ENCODE assay signal across 16 cellular contexts in the genomic region with DNA sequence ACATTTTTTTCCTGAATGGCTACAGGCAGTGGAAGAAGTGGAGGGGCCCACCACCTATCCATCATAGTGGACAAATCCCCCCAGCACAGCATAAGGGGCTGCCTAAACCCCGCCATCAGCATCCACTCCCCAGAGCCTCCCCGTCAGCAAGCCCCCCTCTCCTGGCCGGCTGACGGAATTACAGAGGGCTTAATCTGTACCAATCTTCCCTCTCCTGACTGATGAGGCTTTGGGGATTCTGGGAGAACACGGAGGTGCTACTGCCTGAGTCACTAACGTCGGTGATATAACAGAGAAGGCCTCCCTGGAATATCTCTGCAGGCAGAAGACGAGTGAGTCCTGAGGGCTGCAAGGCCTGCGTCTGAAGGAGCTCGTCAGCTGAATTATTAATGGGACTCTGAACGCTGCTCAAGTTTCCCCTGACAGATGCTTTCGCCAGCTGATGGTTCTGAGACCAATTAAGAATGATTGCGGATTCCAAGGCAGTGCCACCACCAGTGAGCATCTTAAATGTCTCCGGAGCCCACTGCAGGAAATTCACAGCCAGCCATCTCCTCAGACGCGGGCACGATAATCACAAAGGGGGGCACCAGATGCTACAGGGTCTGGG.
DNase-seq lines count a peak whose midpoint lies in the region; ATAC-seq and TF ChIP-seq lines count a peak whose summit lies in the region.
"Had no signal": no experiment of that assay in that cellular context is flagged by ENCODE, and none has a peak within 500 bp of the region (broad histone marks: within the 10 kb centered on the region; RNA-seq: fewer than 3 reads in every experiment).

No MANE protein-coding gene starts in this region.

- no peak overlapping the region for H2BK120ac ChIP-seq in mesenchymal stem cell (ENCODE audit: low read depth, low read length)

- POLR2A ChIA-PET in activated CD4-positive, alpha-beta memory T cell treated with anti-CD3 and anti-CD28 coated beads, Interleukin-2, amount 10 ng/mL, durations not matched to agents 7 days and 5 days (lab: Charles Lee): no interaction called here

- H3K36me3 Mint-ChIP-seq in activated CD4-positive, alpha-beta memory T cell treated with anti-CD3 and anti-CD28 coated beads, Interleukin-2, amount 10 ng/mL, durations not matched to agents 7 days and 5 days (ENCODE audit: low read depth): no peaks in the 10 kb centered on the region
- H3K36me3 Mint-ChIP-seq in activated naive CD4-positive, alpha-beta T cell treated with anti-CD3 and anti-CD28 coated beads, Interleukin-2, amount 50 U/mL, for 72 hours: no peaks in the 10 kb centered on the region

- no peaks in the 10 kb centered on the region for H3K36me3 ChIP-seq in mesenchymal stem cell (ENCODE audit: control insufficient read depth in 1 of 2, insufficient read depth in 2 of 2, low read depth in 1 of 2, low read length in 2 of 2)
- no peaks in the 10 kb centered on the region for H3K36me3 ChIP-seq in breast epithelium
- H3K36me3 ChIP-seq: upper lobe of left lung had no signal

- peak overlapping the region in 1 of 2 experiments; percentile 11 for H3K4ac ChIP-seq in mesenchymal stem cell (ENCODE audit: low read depth in 1 of 2, low read length in 2 of 2)

- peaks cover 16% of the 10 kb centered on the region for H3K79me1 ChIP-seq in mesenchymal stem cell (replicated peaks; ENCODE audit: low read length, poor library complexity, severe bottlenecking)

- no peaks in the 10 kb centered on the region for H3K27me3 Mint-ChIP-seq in activated CD4-positive, alpha-beta memory T cell treated with anti-CD3 and anti-CD28 coated beads, Interleukin-2, amount 10 ng/mL, durations not matched to agents 7 days and 5 days

- DNase-seq in AG09319 (ENCODE audit: extremely low read depth, low read depth) (no peak), HFF-Myc (ENCODE audit: extremely low read depth, low read depth) (no peak), astrocyte of the cerebellum (ENCODE audit: low read depth) (no peak), mesenchymal stem cell (peak; percentile 52), breast epithelium (ENCODE audit: low spot score in 2 of 2) (no peak)
- no peak for DNase-seq in activated CD4-positive, alpha-beta memory T cell treated with anti-CD3 and anti-CD28 coated beads, Interleukin-2, amount 10 ng/mL, durations not matched to agents 7 days and 5 days
- no peak for DNase-seq in activated naive CD4-positive, alpha-beta T cell treated with anti-CD3 and anti-CD28 coated beads, Interleukin-2, amount 50 U/mL, for 72 hours (ENCODE audit: low spot score in 2 of 2)
- DNase-seq: activated CD4-positive, alpha-beta T cell treated with anti-CD3 and anti-CD28 coated beads for 4 hours; activated T-cell treated with anti-CD3 and anti-CD28 coated beads, Interleukin-2, amount 50 U/mL, for 4 hours; AML-193; dermis blood vessel endothelial cell; Kasumi-1; NCI-H187 treated with DMSO at 0.1 percent for 48 hours; upper lobe of left lung had no signal

- H3K23ac ChIP-seq in mesenchymal stem cell (ENCODE audit: low read length in 2 of 2): no peak overlapping the region

- in situ Hi-C loops in astrocyte of the cerebellum (cut with HindIII; ENCODE audit: low sequenced_read_pairs): loop anchor here (5.0 kb wide), 1 partner anchor 134 kb away; no protein-coding TSS in a partner anchor

- H3K27ac ChIP-seq in mesenchymal stem cell (ENCODE audit: low read length, poor library complexity, severe bottlenecking) (no peak overlapping the region), breast epithelium (no peak overlapping the region)
- H3K27ac ChIP-seq: upper lobe of left lung had no signal

- TF ChIP-seq POLR2A in breast epithelium (IDR thresholded peaks at IDR 0.05): no peak

- H3K4me3 Mint-ChIP-seq in activated CD4-positive, alpha-beta memory T cell treated with anti-CD3 and anti-CD28 coated beads, Interleukin-2, amount 10 ng/mL, durations not matched to agents 7 days and 5 days: no peak overlapping the region
- H3K4me3 Mint-ChIP-seq: activated T-cell treated with anti-CD3 and anti-CD28 coated beads, Interleukin-2, amount 50 U/mL, for 4 hours had no signal

- no peak overlapping the region for H2BK15ac ChIP-seq in mesenchymal stem cell (ENCODE audit: low read depth, poor library complexity, severe bottlenecking)

- H3K27ac Mint-ChIP-seq in activated CD4-positive, alpha-beta memory T cell treated with anti-CD3 and anti-CD28 coated beads, Interleukin-2, amount 10 ng/mL, durations not matched to agents 7 days and 5 days: no peak overlapping the region
- H3K27ac Mint-ChIP-seq in activated naive CD4-positive, alpha-beta T cell treated with anti-CD3 and anti-CD28 coated beads, Interleukin-2, amount 50 U/mL, for 72 hours: no peak overlapping the region
- H3K27ac Mint-ChIP-seq: progenitor cell of endocrine pancreas had no signal

- no peak overlapping the region for H3K9ac ChIP-seq in mesenchymal stem cell (ENCODE audit: low read length)

- no peak overlapping the region for H2BK12ac ChIP-seq in mesenchymal stem cell (ENCODE audit: low read length in 2 of 2)

- no peak overlapping the region for H4K8ac ChIP-seq in mesenchymal stem cell (ENCODE audit: low read length)

- H2BK5ac ChIP-seq in mesenchymal stem cell (ENCODE audit: low read depth, low read length, poor library complexity, severe bottlenecking): no peak overlapping the region

- TF ChIP-seq CTCF in AG09319 (IDR thresholded peaks at IDR 0.05; ENCODE audit: low read depth, low read length) (peak; percentile 14), HFF-Myc (IDR thresholded peaks at IDR 0.05; ENCODE audit: low read depth, low read length, missing control alignments) (peak; percentile 23), astrocyte of the cerebellum (IDR thresholded peaks at IDR 0.05; ENCODE audit: low read depth, low read length, missing control alignments) (peak; percentile 46), breast epithelium (IDR thresholded peaks at IDR 0.05) (no peak)

- no peak overlapping the region for H3K4me3 ChIP-seq in HFF-Myc (replicated peaks; ENCODE audit: low read depth, low read length)
- no peak overlapping the region for H3K4me3 ChIP-seq in astrocyte of the cerebellum (ENCODE audit: low read depth, low read length)
- no peak overlapping the region for H3K4me3 ChIP-seq in mesenchymal stem cell (ENCODE audit: insufficient read depth in 1 of 2, low read depth in 1 of 2, low read length in 2 of 2)
- H3K4me3 ChIP-seq in breast epithelium: no peak overlapping the region
- H3K4me3 ChIP-seq: upper lobe of left lung had no signal

- no peak overlapping the region for H4K91ac ChIP-seq in mesenchymal stem cell (ENCODE audit: low read length)

- H3K9me3 Mint-ChIP-seq in activated CD4-positive, alpha-beta memory T cell treated with anti-CD3 and anti-CD28 coated beads, Interleukin-2, amount 10 ng/mL, durations not matched to agents 7 days and 5 days: no peaks in the 10 kb centered on the region
- H3K9me3 Mint-ChIP-seq in activated naive CD4-positive, alpha-beta T cell treated with anti-CD3 and anti-CD28 coated beads, Interleukin-2, amount 50 U/mL, for 72 hours: no peaks in the 10 kb centered on the region
- H3K9me3 Mint-ChIP-seq: activated T-cell treated with anti-CD3 and anti-CD28 coated beads, Interleukin-2, amount 50 U/mL, for 4 hours had no signal

- H3K4me1 Mint-ChIP-seq in activated CD4-positive, alpha-beta memory T cell treated with anti-CD3 and anti-CD28 coated beads, Interleukin-2, amount 10 ng/mL, durations not matched to agents 7 days and 5 days: peaks cover 13% of the 10 kb centered on the region

- ATAC-seq in activated naive CD4-positive, alpha-beta T cell treated with anti-CD3 and anti-CD28 coated beads, Interleukin-2, amount 50 U/mL, for 72 hours: no peak
- no peak for ATAC-seq in GM21526 (IDR thresholded peaks at IDR 0.05; ENCODE audit: low FRiP score, unreplicated experiment)
- ATAC-seq: activated T-cell treated with anti-CD3 and anti-CD28 coated beads, Interleukin-2, amount 50 U/mL, for 4 hours had no signal

- H3K14ac ChIP-seq in mesenchymal stem cell (ENCODE audit: low read length in 2 of 2): no peak overlapping the region

- CTCF ChIA-PET in activated CD4-positive, alpha-beta memory T cell treated with anti-CD3 and anti-CD28 coated beads, Interleukin-2, amount 10 ng/mL, durations not matched to agents 7 days and 5 days (lab: Charles Lee): no interaction called here

- H3K4me1 ChIP-seq in mesenchymal stem cell (ENCODE audit: control insufficient read depth, insufficient read depth, low read depth, low read length): peaks cover 9% of the 10 kb centered on the region
- H3K4me1 ChIP-seq in breast epithelium: no peaks in the 10 kb centered on the region

- intact Hi-C loops in breast epithelium (cut with DNase I; ENCODE audit: low total_unique reads): no loop called here

- no peaks in the 10 kb centered on the region for H3K9me3 ChIP-seq in mesenchymal stem cell (ENCODE audit: control insufficient read depth, low read length)
- no peaks in the 10 kb centered on the region for H3K9me3 ChIP-seq in breast epithelium
- H3K9me3 ChIP-seq: upper lobe of left lung had no signal

- H3K4me2 ChIP-seq in mesenchymal stem cell (ENCODE audit: low read length, poor library complexity, severe bottlenecking): no peak overlapping the region

- H3K18ac ChIP-seq in mesenchymal stem cell (ENCODE audit: low read depth in 1 of 2, low read length in 2 of 2): peak overlapping the region in 1 of 2 experiments; percentile 13

- WGBS in mesenchymal stem cell: 62% methylated on average over 13 of the region's 17 CpGs

- H3K27me3 ChIP-seq in mesenchymal stem cell (ENCODE audit: control insufficient read depth in 1 of 2, insufficient read depth in 1 of 2, low read length in 2 of 2) (no peaks in the 10 kb centered on the region), breast epithelium (no peaks in the 10 kb centered on the region)
- H3K27me3 ChIP-seq: upper lobe of left lung had no signal

- no peak overlapping the region for H2AFZ ChIP-seq in mesenchymal stem cell (ENCODE audit: low read depth, low read length)

- H2AK5ac ChIP-seq in mesenchymal stem cell (ENCODE audit: low read length, severe bottlenecking): no peak overlapping the region

Comparison
In these comparisons a context has a peak if more than half of its experiments do, and no peak if none do; other contexts are left out.
1. CTCF ChIP-seq: peak in AG09319 (single experiment), HFF-Myc (single experiment) and astrocyte of the cerebellum (single experiment); none in breast epithelium (0 of 3).